ENCODE assay signal across 22 cellular contexts in the genomic region with DNA sequence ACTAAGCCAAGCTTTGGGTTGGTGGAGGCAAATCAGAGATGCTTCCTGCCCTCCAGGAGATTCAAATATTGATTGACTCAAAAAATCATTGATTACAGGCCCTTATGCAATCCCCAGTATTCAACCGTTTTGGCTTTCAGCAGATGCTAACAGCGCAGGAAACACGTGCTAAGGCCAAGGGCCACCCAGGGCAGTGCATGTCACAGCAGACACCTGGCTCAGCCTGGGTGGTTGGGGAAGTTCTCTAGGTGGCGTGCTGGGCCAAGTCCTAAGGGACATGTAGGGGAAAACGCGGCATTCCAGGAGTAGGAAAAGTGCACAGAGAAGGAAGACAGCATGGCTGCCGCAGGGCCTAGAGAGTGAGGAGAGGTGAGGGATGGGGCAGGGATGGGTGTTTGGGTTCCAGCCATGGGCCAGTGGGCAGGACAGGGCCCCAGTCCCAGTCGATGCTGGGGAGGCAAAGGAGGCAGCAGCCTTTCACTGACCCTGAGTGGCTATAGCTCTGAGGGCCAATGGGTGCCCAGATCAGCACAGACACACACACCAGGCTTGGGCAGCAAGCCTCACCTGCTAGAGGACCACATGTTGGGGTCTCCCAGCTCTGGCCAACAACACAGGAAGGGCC.
DNase-seq lines count a peak whose midpoint lies in the region; ATAC-seq and TF ChIP-seq lines count a peak whose summit lies in the region.
"Had no signal": no experiment of that assay in that cellular context is flagged by ENCODE, and none has a peak within 500 bp of the region (broad histone marks: within the 10 kb centered on the region; RNA-seq: fewer than 3 reads in every experiment).

No MANE protein-coding gene starts in this region.

- 88% methylated on average over 4 to 8 of the region's 8 CpGs for WGBS in endodermal cell (ENCODE audit: insufficient coverage in 1 of 2, insufficient read length in 1 of 2), 2 experiments
- WGBS in right lobe of liver (ENCODE audit: insufficient coverage, low coverage, low lambda C conversion rate, missing lambda C conversion rate), result no CpG with 5 or more reads among the region's 8 CpGs

- H3K4me3 ChIP-seq in endodermal cell (ENCODE audit: low read length) (no peak overlapping the region), right lobe of liver (no peak overlapping the region)
- H3K4me3 ChIP-seq: PC-9 had no signal

- no peak overlapping the region for H3K4me3 Mint-ChIP-seq in endodermal cell
- H3K4me3 Mint-ChIP-seq in activated naive CD4-positive, alpha-beta T cell treated with anti-CD3 and anti-CD28 coated beads for 36 hours, result no peak overlapping the region
- H3K4me3 Mint-ChIP-seq: CD8-positive, alpha-beta T cell had no signal

- TF ChIP-seq POLR2A in right lobe of liver (IDR thresholded peaks at IDR 0.05), result no peak

- H3K27me3 Mint-ChIP-seq in endodermal cell (ENCODE audit: insufficient read depth), result no peaks in the 10 kb centered on the region
- H3K27me3 Mint-ChIP-seq in activated naive CD4-positive, alpha-beta T cell treated with anti-CD3 and anti-CD28 coated beads for 36 hours (ENCODE audit: low read depth), result no peaks in the 10 kb centered on the region

- H3K4me1 ChIP-seq in endodermal cell (ENCODE audit: control insufficient read depth, insufficient read depth, low read length) (no peaks in the 10 kb centered on the region), right lobe of liver (no peaks in the 10 kb centered on the region)

- no peak overlapping the region for H3K27ac Mint-ChIP-seq in endodermal cell
- no peak overlapping the region for H3K27ac Mint-ChIP-seq in activated naive CD4-positive, alpha-beta T cell treated with anti-CD3 and anti-CD28 coated beads for 36 hours
- H3K27ac Mint-ChIP-seq: CD8-positive, alpha-beta T cell had no signal

- no peaks in the 10 kb centered on the region for H3K4me1 Mint-ChIP-seq in endodermal cell
- H3K4me1 Mint-ChIP-seq in activated naive CD4-positive, alpha-beta T cell treated with anti-CD3 and anti-CD28 coated beads for 36 hours (ENCODE audit: low read depth), result no peaks in the 10 kb centered on the region

- DNase-seq in cardiac septum (ENCODE audit: low spot score) (peak; percentile 71), Right ventricle myocardium inferior (ENCODE audit: missing footprints) (no peak), endodermal cell (peak; percentile 32), right lobe of liver (peak; percentile 62 to 79 (median 65)), HCEC 1CT (no peak), posterior cingulate gyrus (no peak)
- DNase-seq in activated naive CD4-positive, alpha-beta T cell treated with anti-CD3 and anti-CD28 coated beads for 36 hours, result no peak
- DNase-seq: 8988T, AML-193, Calu3, DMS153, NCI-H1092, NCI-H1436, NCI-H2029, NCI-H226, NCI-H510A treated with DMSO at 0.1 percent for 48 hours, NCI-H748 treated with DMSO at 0.1 percent for 48 hours, PC-9 had no signal

- TF ChIP-seq CTCF in endodermal cell (conservative IDR thresholded peaks at IDR 0.05), result no peak
- TF ChIP-seq CTCF in right lobe of liver (IDR thresholded peaks at IDR 0.05), result peak in 3 of 4 donors; percentile 7 to 31 (median 17)

- no peak for ATAC-seq in Right ventricle myocardium inferior
- peak in 3 of 4 donors; percentile 85 to 94 (median 93) for ATAC-seq in right lobe of liver
- no peak for ATAC-seq in GM18517 (IDR thresholded peaks at IDR 0.05; ENCODE audit: unreplicated experiment)
- ATAC-seq: CD8-positive, alpha-beta T cell; SK-N-SH treated with all-trans-retinoic acid at 6 μM for 48 hours had no signal

- H3K36me3 ChIP-seq in endodermal cell (ENCODE audit: control insufficient read depth, insufficient read depth, low read length) (no peaks in the 10 kb centered on the region), right lobe of liver (no peaks in the 10 kb centered on the region)

- H3K36me3 Mint-ChIP-seq in endodermal cell (ENCODE audit: low read depth), result no peaks in the 10 kb centered on the region
- no peaks in the 10 kb centered on the region for H3K36me3 Mint-ChIP-seq in activated naive CD4-positive, alpha-beta T cell treated with anti-CD3 and anti-CD28 coated beads for 36 hours (ENCODE audit: low read depth)
- H3K36me3 Mint-ChIP-seq: CD8-positive, alpha-beta T cell had no signal

- intact Hi-C loops in cardiac septum (cut with DNase I), result loop anchor here (10.0 kb wide), 1 partner anchor 474 kb away; no protein-coding TSS in a partner anchor
- intact Hi-C loops in Right ventricle myocardium inferior (cut with DNase I), result no loop called here
- intact Hi-C loops in right lobe of liver (cut with DNase I), result no loop called here
- intact Hi-C loops in activated naive CD4-positive, alpha-beta T cell treated with anti-CD3 and anti-CD28 coated beads for 36 hours (cut with micrococcal nuclease), result no loop called here
- intact Hi-C loops in posterior cingulate gyrus (cut with DNase I), result no loop called here

- no peaks in the 10 kb centered on the region for H3K9me3 Mint-ChIP-seq in endodermal cell
- no peaks in the 10 kb centered on the region for H3K9me3 Mint-ChIP-seq in activated naive CD4-positive, alpha-beta T cell treated with anti-CD3 and anti-CD28 coated beads for 36 hours
- H3K9me3 Mint-ChIP-seq: CD8-positive, alpha-beta T cell had no signal

- CTCF ChIA-PET in activated naive CD4-positive, alpha-beta T cell treated with anti-CD3 and anti-CD28 coated beads for 36 hours (lab: Charles Lee), result interaction anchor here (1.4 kb wide), 1 partner anchor 10 kb away, joined by 3 read pairs; no protein-coding TSS in a partner anchor

- H3K27ac ChIP-seq in endodermal cell (ENCODE audit: low read depth, low read length) (no peak overlapping the region), right lobe of liver (no peak overlapping the region)
- H3K27ac ChIP-seq: PC-9, RWPE1 had no signal

- H3K27me3 ChIP-seq in endodermal cell (ENCODE audit: control insufficient read depth, insufficient read depth, low read length, poor library complexity, severe bottlenecking) (no peaks in the 10 kb centered on the region), right lobe of liver (no peaks in the 10 kb centered on the region)

- H3K9ac ChIP-seq in endodermal cell (ENCODE audit: extremely low read depth, low read length, poor library complexity, severe bottlenecking), result no peak overlapping the region

- H3K9me3 ChIP-seq in endodermal cell (ENCODE audit: control insufficient read depth, low read length) (no peaks in the 10 kb centered on the region), right lobe of liver (no peaks in the 10 kb centered on the region)

Comparison
In these comparisons a context has a peak if more than half of its experiments do, and no peak if none do; other contexts are left out.
1. DNase-seq: peak in cardiac septum (single experiment), endodermal cell (single experiment) and right lobe of liver (3 of 3); none in Right ventricle myocardium inferior (single experiment), activated naive CD4-positive, alpha-beta T cell treated with anti-CD3 and anti-CD28 coated beads for 36 hours (single experiment), HCEC 1CT (single experiment) and posterior cingulate gyrus (0 of 10).
2. ATAC-seq: peak in right lobe of liver (3 of 4); none in Right ventricle myocardium inferior (single experiment) and GM18517 (single experiment).